In genomic region chr20:32191422-32191821, GRCh38 we compare ENCODE assay signal across 11 cellular contexts. TPM values are rescaled to one million over a fixed set of nuclear protein-coding genes. Genes with fewer than 3 reads are reported as not detected.
DNase-seq lines count a peak whose midpoint lies in the region; ATAC-seq and TF ChIP-seq lines count a peak whose summit lies in the region.
"Had no signal": no experiment of that assay in that cellular context is flagged by ENCODE, and none has a peak within 500 bp of the region (broad histone marks: within the 10 kb centered on the region; RNA-seq: fewer than 3 reads in every experiment).

No MANE protein-coding gene starts in this region.

- H3K36me3 ChIP-seq in CD8-positive, alpha-beta memory T cell (ENCODE audit: insufficient read depth, low read length) = peaks cover 10% of the 10 kb centered on the region
- H3K36me3 ChIP-seq in Panc1 (ENCODE audit: control insufficient read depth, insufficient read depth, low read length) = peaks cover 15% of the 10 kb centered on the region
- H3K36me3 ChIP-seq in neural progenitor cell = no peaks in the 10 kb centered on the region
- H3K36me3 ChIP-seq in PC-3 (ENCODE audit: low read depth, low read length) = peaks cover 9% of the 10 kb centered on the region; the same call in 1 of the 2 replicates

- no peak overlapping the region for H3K9ac ChIP-seq in neural progenitor cell
- H3K9ac ChIP-seq in PC-3 (ENCODE audit: low read length) = no peak overlapping the region

- BruUV-seq in Panc1 (replicated peaks; lab: Mats Ljungman, UMichigan) (no TSS peak), PC-3 (replicated peaks; lab: Mats Ljungman, UMichigan) (no TSS peak)

- H3K27me3 ChIP-seq in CD8-positive, alpha-beta memory T cell (ENCODE audit: insufficient read depth, low read length, poor library complexity, severe bottlenecking) = no peaks in the 10 kb centered on the region
- H3K27me3 ChIP-seq in Panc1 (ENCODE audit: control insufficient read depth, insufficient read depth, low read length) (no peaks in the 10 kb centered on the region), neural progenitor cell (no peaks in the 10 kb centered on the region), PC-3 (ENCODE audit: low read length) (no peaks in the 10 kb centered on the region)

- CTCF ChIA-PET in CD8-positive, alpha-beta memory T cell (lab: Charles Lee) = no interaction called here
- CTCF ChIA-PET in Panc1 (lab: Charles Lee) (no interaction called here), PC-3 (lab: Charles Lee) (no interaction called here)

- H3K79me2 ChIP-seq in neural progenitor cell (ENCODE audit: low read depth) (peaks cover 37% of the 10 kb centered on the region), PC-3 (ENCODE audit: low read length) (no peaks in the 10 kb centered on the region)

- ATAC-seq in Panc1 (peak; percentile 36), PC-3 (no peak), HG02884 (IDR thresholded peaks at IDR 0.05; ENCODE audit: unreplicated experiment) (no peak)
- ATAC-seq: right cardiac atrium had no signal

- POLR2A ChIA-PET in CD8-positive, alpha-beta memory T cell (lab: Charles Lee) = no interaction called here
- POLR2A ChIA-PET in Panc1 (lab: Charles Lee) (no interaction called here), PC-3 (lab: Charles Lee; ENCODE audit: unreplicated experiment) (no interaction called here)

- H3K27me3 Mint-ChIP-seq in CD8-positive, alpha-beta memory T cell = peaks cover 0 to 3% of the 10 kb centered on the region in 2 donors
- peaks cover 9% of the 10 kb centered on the region for H3K27me3 Mint-ChIP-seq in endothelial cell (ENCODE audit: unreplicated experiment)
- peaks cover 10% of the 10 kb centered on the region for H3K27me3 Mint-ChIP-seq in neural progenitor cell (ENCODE audit: insufficient read depth, low read depth)

- H3K4me2 ChIP-seq in neural progenitor cell = peak overlapping the region; percentile 78
- H3K4me2 ChIP-seq in PC-3 (ENCODE audit: low read length) = no peak overlapping the region

- H3K4me3 Mint-ChIP-seq in CD8-positive, alpha-beta memory T cell = peak overlapping the region; percentile 76 to 91 (median 84)
- H3K4me3 Mint-ChIP-seq in endothelial cell (ENCODE audit: unreplicated experiment) = peak overlapping the region; percentile 79
- H3K4me3 Mint-ChIP-seq in neural progenitor cell = peak overlapping the region; percentile 84

- no peaks in the 10 kb centered on the region for H3K9me2 ChIP-seq in PC-3 (replicated peaks; ENCODE audit: low read length)

- TF ChIP-seq CTCF in Panc1 (IDR thresholded peaks at IDR 0.05) (no peak), endothelial cell (IDR thresholded peaks at IDR 0.05; ENCODE audit: unreplicated experiment) (no peak), neural progenitor cell (IDR thresholded peaks at IDR 0.05) (no peak), PC-3 (conservative IDR thresholded peaks at IDR 0.05; ENCODE audit: low read depth, low read length) (no peak)

- no peak overlapping the region for H3K27ac ChIP-seq in CD8-positive, alpha-beta memory T cell (ENCODE audit: low read depth, low read length)
- H3K27ac ChIP-seq in Panc1 (ENCODE audit: low read length) (no peak overlapping the region), neural progenitor cell (no peak overlapping the region), PC-3 (ENCODE audit: low read length) (no peak overlapping the region)

- H3K9me3 ChIP-seq in CD8-positive, alpha-beta memory T cell (ENCODE audit: low read length) = no peaks in the 10 kb centered on the region
- H3K9me3 ChIP-seq in Panc1 (ENCODE audit: control insufficient read depth, insufficient read depth, low read depth, low read length) (no peaks in the 10 kb centered on the region), neural progenitor cell (ENCODE audit: low read depth) (no peaks in the 10 kb centered on the region), PC-3 (ENCODE audit: low read length) (no peaks in the 10 kb centered on the region)

- H3K4me1 ChIP-seq in CD8-positive, alpha-beta memory T cell (ENCODE audit: insufficient read depth, low read length) = peaks cover 18% of the 10 kb centered on the region
- peaks cover 9% of the 10 kb centered on the region; the same call in 1 of the 2 replicates for H3K4me1 ChIP-seq in Panc1 (ENCODE audit: control insufficient read depth, insufficient read depth, low read length)
- H3K4me1 ChIP-seq in neural progenitor cell = peaks cover 15% of the 10 kb centered on the region
- H3K4me1 ChIP-seq in PC-3 (ENCODE audit: insufficient read depth, low read length) = peaks cover 7% of the 10 kb centered on the region

- no peaks in the 10 kb centered on the region for H3K9me3 Mint-ChIP-seq in CD8-positive, alpha-beta memory T cell
- H3K9me3 Mint-ChIP-seq in endothelial cell (ENCODE audit: unreplicated experiment) = no peaks in the 10 kb centered on the region
- H3K9me3 Mint-ChIP-seq in neural progenitor cell = no peaks in the 10 kb centered on the region
- H3K9me3 Mint-ChIP-seq: dendritic cell treated with granulocyte-macrophage colony-stimulating factor and Interleukin-4, amounts not matched to agents 40 ng/mL and 50 ng/mL, for 4 days had no signal

- H2AFZ ChIP-seq in neural progenitor cell (replicated peaks) (no peak overlapping the region), PC-3 (ENCODE audit: low read length) (no peak overlapping the region)

- H3K27ac Mint-ChIP-seq in CD8-positive, alpha-beta memory T cell = peak overlapping the region; percentile 28 to 94 (median 82)
- H3K27ac Mint-ChIP-seq in endothelial cell (ENCODE audit: unreplicated experiment) = no peak overlapping the region
- H3K27ac Mint-ChIP-seq in neural progenitor cell = no peak overlapping the region
- H3K27ac Mint-ChIP-seq: dendritic cell treated with granulocyte-macrophage colony-stimulating factor and Interleukin-4, amounts not matched to agents 40 ng/mL and 50 ng/mL, for 4 days had no signal

- H4K20me1 ChIP-seq in neural progenitor cell (ENCODE audit: low read depth) (peaks cover 56% of the 10 kb centered on the region), PC-3 (ENCODE audit: low read length) (no peaks in the 10 kb centered on the region)

- H3K4me3 ChIP-seq in CD8-positive, alpha-beta memory T cell (ENCODE audit: low read length) = no peak overlapping the region
- H3K4me3 ChIP-seq in Panc1 (ENCODE audit: low read depth in 2 of 2, low read length in 2 of 2) (no peak overlapping the region), neural progenitor cell (no peak overlapping the region), PC-3 (ENCODE audit: low read length) (no peak overlapping the region)

- DNase-seq in CD8-positive, alpha-beta memory T cell = no peak
- DNase-seq in Panc1 (ENCODE audit: low read depth, low spot score) (no peak), endothelial cell (ENCODE audit: low spot score) (no peak), neural progenitor cell (ENCODE audit: low spot score) (no peak), PC-3 (no peak), NCI-H2029 treated with DMSO at 0.1 percent for 48 hours (lab: John Stamatoyannopoulos, UW) (no peak)
- DNase-seq: right cardiac atrium; stimulated activated CD4-positive, alpha-beta T cell treated with anti-CD3 and anti-CD28 coated beads, Interleukin-4, amount 100 ng/mL, for 24 hours; stimulated activated naive CD4-positive, alpha-beta T cell had no signal

- H3F3A ChIP-seq in neural progenitor cell (ENCODE audit: low read depth) (peaks cover 29% of the 10 kb centered on the region), PC-3 (ENCODE audit: low read length, unreplicated experiment) (no peaks in the 10 kb centered on the region)

- H3K36me3 Mint-ChIP-seq in CD8-positive, alpha-beta memory T cell = peaks cover 5 to 25% (median 7%) of the 10 kb centered on the region in 3 donors
- H3K36me3 Mint-ChIP-seq in endothelial cell (ENCODE audit: low read depth, unreplicated experiment) = peaks cover 32% of the 10 kb centered on the region
- peaks cover 19% of the 10 kb centered on the region for H3K36me3 Mint-ChIP-seq in neural progenitor cell

- H3K4me1 Mint-ChIP-seq in CD8-positive, alpha-beta memory T cell = peaks cover 24 to 31% (median 31%) of the 10 kb centered on the region in 3 donors
- H3K4me1 Mint-ChIP-seq in endothelial cell (ENCODE audit: unreplicated experiment) = peaks cover 15% of the 10 kb centered on the region
- peaks cover 15% of the 10 kb centered on the region for H3K4me1 Mint-ChIP-seq in neural progenitor cell

- intact Hi-C loops in Panc1 (cut with micrococcal nuclease; ENCODE audit: unreplicated experiment) = loop anchor here (10.0 kb wide), 1 partner anchor 557 kb away; the partner anchor contains the start of gene COX4I2
- intact Hi-C loops in PC-3 (cut with micrococcal nuclease) = no loop called here

- in situ Hi-C loops in Panc1 (cut with HindIII; ENCODE audit: low pct_unique_long_range_greater_than_20kb, low sequenced_read_pairs) = no loop called here

RNA-seq across cellular contexts. Expression of gene PLAGL2, which starts 16.1 kb away (rescaled TPM):
- 100 to 1,000 TPM; 120 to 121 TPM for total RNA-seq in CD8-positive, alpha-beta memory T cell
- 4.4 TPM for polyA plus RNA-seq in CD8-positive, alpha-beta memory T cell
- total RNA-seq in Panc1 (2021; ENCODE audit: unreplicated experiment) = 40.6 TPM
- polyA plus RNA-seq in Panc1 (2012; ENCODE audit: insufficient read length) = 18.8 TPM
- total RNA-seq in endothelial cell (ENCODE audit: unreplicated experiment) = 23.7 TPM
- total RNA-seq in neural progenitor cell (ENCODE audit: low replicate concordance) = 16.5 and 21.2 TPM in 2 replicates
- 4.4 and 6.2 TPM in 2 replicates for total RNA-seq in PC-3 (2014; rRNA removed)

RNA-seq across cellular contexts. Expression of gene POFUT1, which starts 16.3 kb away (rescaled TPM):
- 10 to 100 TPM; 87.1 to 88.8 TPM for total RNA-seq in CD8-positive, alpha-beta memory T cell
- polyA plus RNA-seq in CD8-positive, alpha-beta memory T cell = 15.8 TPM
- total RNA-seq in Panc1 (2021; ENCODE audit: unreplicated experiment) (138 TPM), endothelial cell (ENCODE audit: unreplicated experiment) (43.5 TPM), neural progenitor cell (ENCODE audit: low replicate concordance) (22.3 and 23.5 TPM in 2 replicates), PC-3 (2014; rRNA removed) (41.9 and 56.3 TPM in 2 replicates)
- 109 TPM for polyA plus RNA-seq in Panc1 (2012; ENCODE audit: insufficient read length)

Comparison
In these comparisons a context has a peak if more than half of its experiments do, and no peak if none do; other contexts are left out.
1. H3K27ac Mint-ChIP-seq: peak in CD8-positive, alpha-beta memory T cell (8 of 8); none in endothelial cell (single experiment) and neural progenitor cell (single experiment).
2. Peak in every context shown above with its lines, with median percentiles within 50 percentile points of each other: H3K4me3 Mint-ChIP-seq.